Comparison of ENCODE assay signal across 18 cellular contexts in the genomic region with DNA sequence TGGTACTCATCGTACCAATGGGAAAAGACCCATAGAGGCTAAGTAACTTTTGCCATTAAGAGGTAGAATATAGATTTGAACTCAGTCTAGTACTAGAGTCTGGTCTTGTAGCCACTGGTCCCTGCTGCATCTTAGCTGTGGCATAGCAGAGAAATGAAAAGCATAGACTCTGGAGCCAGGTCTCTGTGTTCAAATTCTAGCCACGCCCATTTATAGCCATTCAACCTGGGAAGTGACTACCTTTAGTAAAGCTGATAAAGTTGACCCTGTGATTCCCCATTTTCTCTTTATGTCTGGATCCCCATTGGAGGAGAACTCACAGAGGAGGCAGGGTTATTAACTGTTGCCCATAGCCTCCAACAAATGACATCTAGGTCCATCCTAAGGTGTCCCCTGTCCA.
A peak's percentile ranks its signal among the peaks of the same experiment; 100 is the strongest.
DNase-seq lines count a peak whose midpoint lies in the region; TF ChIP-seq lines count a peak whose summit lies in the region.
"Had no signal": no experiment of that assay in that cellular context is flagged by ENCODE, and none has a peak within 500 bp of the region (broad histone marks: within the 10 kb centered on the region; RNA-seq: fewer than 3 reads in every experiment).

No MANE protein-coding gene starts in this region.

- in situ Hi-C loops in transverse colon (cut with MboI; ENCODE audit: low pct_ligation_motif_present in 1 of 4, low pct_unique_long_range_greater_than_20kb in 1 of 4, low sequenced_read_pairs in 3 of 4), result no loop called here

- CTCF ChIA-PET in OCI-LY7 (lab: Charles Lee; ENCODE audit: unreplicated experiment), result no interaction called here

- TF ChIP-seq CTCF in esophagus squamous epithelium (IDR thresholded peaks at IDR 0.05), result no peak
- TF ChIP-seq CTCF in osteocyte (IDR thresholded peaks at IDR 0.05), result no peak
- no peak for TF ChIP-seq CTCF in transverse colon (IDR thresholded peaks at IDR 0.05)
- no peak for TF ChIP-seq CTCF in OCI-LY7 (conservative IDR thresholded peaks at IDR 0.05; ENCODE audit: low read length)

- WGBS in esophagus squamous epithelium, 2 donors, result 83 to 96% methylated on average over 1 to 2 of the region's 2 CpGs
- WGBS in transverse colon (ENCODE audit: low coverage in 1 of 2), 2 donors, result 86 to 100% methylated on average over 1 to 2 of the region's 2 CpGs

- no peaks in the 10 kb centered on the region for H3K79me2 ChIP-seq in OCI-LY7 (ENCODE audit: insufficient read depth, low read depth, low read length)

- H3K36me3 Mint-ChIP-seq in osteocyte (ENCODE audit: unreplicated experiment), result peaks cover 8% of the 10 kb centered on the region
- H3K36me3 Mint-ChIP-seq: stimulated activated memory B cell treated with anti-CD40 and anti-IgM and Interleukin-4, amounts not matched to agents 10 μg/mL and 1 μg/mL and 100 μg/mL, for 72 hours had no signal

- DNase-seq in esophagus squamous epithelium (lab: John Stamatoyannopoulos, UW), result no peak
- no peak for DNase-seq in osteocyte (ENCODE audit: extremely low spot score, unreplicated experiment)
- no peak for DNase-seq in transverse colon
- no peak for DNase-seq in DMS153 treated with DMSO at 0.1 percent for 48 hours (lab: John Stamatoyannopoulos, UW; ENCODE audit: unreplicated experiment)
- DNase-seq in HUDEP-2 (lab: John Stamatoyannopoulos, UW; ENCODE audit: unreplicated experiment in 76 of 76), result no peak
- DNase-seq in OCI-LY7 (ENCODE audit: low spot score), result no peak
- no peak for DNase-seq in NCI-H2196 treated with DMSO at 0.1 percent for 48 hours (lab: John Stamatoyannopoulos, UW; ENCODE audit: unreplicated experiment)
- DNase-seq: activated CD4-positive, CD25-positive, alpha-beta regulatory T cell treated with anti-CD3 and anti-CD28 coated beads, Interleukin-2, amount 50 U/mL, for 72 hours; activated naive CD4-positive, alpha-beta T cell treated with anti-CD3 and anti-CD28 coated beads for 36 hours; C1 segment of cervical spinal cord; DMS53; glutamatergic neuron; NCI-H2029 treated with DMSO at 0.1 percent for 48 hours; T-helper 17 cell had no signal

- H3K36me3 ChIP-seq in esophagus squamous epithelium (no peaks in the 10 kb centered on the region), transverse colon (no peaks in the 10 kb centered on the region), OCI-LY7 (ENCODE audit: insufficient read depth, low read length) (no peaks in the 10 kb centered on the region)

- H3K4me3 ChIP-seq in esophagus squamous epithelium, result no peak overlapping the region
- H3K4me3 ChIP-seq in transverse colon, result no peak overlapping the region
- H3K4me3 ChIP-seq in OCI-LY7 (ENCODE audit: low read depth, low read length, poor library complexity, severe bottlenecking), result no peak overlapping the region

- no peak for TF ChIP-seq EP300 in transverse colon (IDR thresholded peaks at IDR 0.05; ENCODE audit: low read depth)

- peak overlapping the region; percentile 11 for H3K27ac ChIP-seq in angular gyrus (ENCODE audit: low read depth, low read length)
- peak overlapping the region; percentile 18 to 72 (median 50) for H3K27ac ChIP-seq in esophagus squamous epithelium
- peak overlapping the region; percentile 37 to 60 (median 42) for H3K27ac ChIP-seq in transverse colon
- no peak overlapping the region for H3K27ac ChIP-seq in OCI-LY7 (ENCODE audit: low read depth, low read length, poor library complexity, severe bottlenecking)

- no peak for TF ChIP-seq POLR2A in esophagus squamous epithelium (IDR thresholded peaks at IDR 0.05)
- TF ChIP-seq POLR2A in transverse colon (IDR thresholded peaks at IDR 0.05), result no peak

- H3K9me3 Mint-ChIP-seq in osteocyte (ENCODE audit: unreplicated experiment), result peaks cover 12% of the 10 kb centered on the region

- H4K20me1 ChIP-seq in OCI-LY7 (ENCODE audit: insufficient read depth, low read length), result no peaks in the 10 kb centered on the region

- intact Hi-C loops in esophagus squamous epithelium (cut with DNase I), result no loop called here
- intact Hi-C loops in transverse colon (cut with DNase I; ENCODE audit: low total_unique reads), result no loop called here
- intact Hi-C loops in OCI-LY7 (cut with micrococcal nuclease; ENCODE audit: unreplicated experiment), result no loop called here

- H3K4me2 ChIP-seq in OCI-LY7 (ENCODE audit: low read length), result no peak overlapping the region

- no peak overlapping the region for H2AFZ ChIP-seq in OCI-LY7 (ENCODE audit: low read length)

- H3K27me3 ChIP-seq in esophagus squamous epithelium (peaks cover 0 to 8% (median 0%) of the 10 kb centered on the region in 4 donors), transverse colon (no peaks in the 10 kb centered on the region)

- no peaks in the 10 kb centered on the region for H3K27me3 Mint-ChIP-seq in osteocyte (ENCODE audit: unreplicated experiment)
- H3K27me3 Mint-ChIP-seq: central memory CD8-positive, alpha-beta T cell; T-helper 17 cell had no signal

- POLR2A ChIA-PET in OCI-LY7 (lab: Charles Lee), result interaction anchor here (0.5 kb wide), 2 partner anchors 14 to 254 kb away, joined by 3 to 4 read pairs; no protein-coding TSS in a partner anchor

- H3K9me3 ChIP-seq in esophagus squamous epithelium, result no peaks in the 10 kb centered on the region
- H3K9me3 ChIP-seq in transverse colon, result no peaks in the 10 kb centered on the region
- no peaks in the 10 kb centered on the region for H3K9me3 ChIP-seq in OCI-LY7 (ENCODE audit: low read length)

- H3K4me1 Mint-ChIP-seq in osteocyte (ENCODE audit: unreplicated experiment), result peaks cover 20% of the 10 kb centered on the region
- H3K4me1 Mint-ChIP-seq: central memory CD8-positive, alpha-beta T cell; stimulated activated memory B cell treated with anti-CD40 and anti-IgM and Interleukin-4, amounts not matched to agents 10 μg/mL and 1 μg/mL and 100 μg/mL, for 72 hours; T-helper 17 cell had no signal

- H3K4me1 ChIP-seq in esophagus squamous epithelium, result peaks cover 6 to 24% (median 7%) of the 10 kb centered on the region in 3 donors
- H3K4me1 ChIP-seq in transverse colon, result peaks cover 0 to 17% (median 9%) of the 10 kb centered on the region in 4 donors
- H3K4me1 ChIP-seq in OCI-LY7 (ENCODE audit: insufficient read depth, low read length, poor library complexity, severe bottlenecking), result no peaks in the 10 kb centered on the region

- H3K27ac Mint-ChIP-seq in osteocyte (ENCODE audit: unreplicated experiment), result peak overlapping the region; percentile 94
- H3K27ac Mint-ChIP-seq: activated naive CD4-positive, alpha-beta T cell treated with anti-CD3 and anti-CD28 coated beads for 36 hours; stimulated activated memory B cell treated with anti-CD40 and anti-IgM and Interleukin-4, amounts not matched to agents 10 μg/mL and 1 μg/mL and 100 μg/mL, for 72 hours; T-helper 17 cell had no signal

- H3K4me3 Mint-ChIP-seq in osteocyte (ENCODE audit: unreplicated experiment), result no peak overlapping the region
- H3K4me3 Mint-ChIP-seq: activated naive CD4-positive, alpha-beta T cell treated with anti-CD3 and anti-CD28 coated beads for 36 hours; central memory CD8-positive, alpha-beta T cell; natural killer cell treated with Interleukin-12 subunit alpha and Interleukin-12 subunit beta and Interleukin-15 and Interleukin-18, amount 100 ng/mL, for 72 hours; stimulated activated memory B cell treated with anti-CD40 and anti-IgM and Interleukin-4, amounts not matched to agents 10 μg/mL and 1 μg/mL and 100 μg/mL, for 72 hours; T-helper 17 cell had no signal

- BruUV-seq in OCI-LY7 (replicated peaks; lab: Mats Ljungman, UMichigan), result no TSS peak

- no peaks in the 10 kb centered on the region; the same call in 1 of the 2 replicates for H3K9me2 ChIP-seq in OCI-LY7 (ENCODE audit: insufficient read depth, low read length)
